In the genomic region with DNA sequence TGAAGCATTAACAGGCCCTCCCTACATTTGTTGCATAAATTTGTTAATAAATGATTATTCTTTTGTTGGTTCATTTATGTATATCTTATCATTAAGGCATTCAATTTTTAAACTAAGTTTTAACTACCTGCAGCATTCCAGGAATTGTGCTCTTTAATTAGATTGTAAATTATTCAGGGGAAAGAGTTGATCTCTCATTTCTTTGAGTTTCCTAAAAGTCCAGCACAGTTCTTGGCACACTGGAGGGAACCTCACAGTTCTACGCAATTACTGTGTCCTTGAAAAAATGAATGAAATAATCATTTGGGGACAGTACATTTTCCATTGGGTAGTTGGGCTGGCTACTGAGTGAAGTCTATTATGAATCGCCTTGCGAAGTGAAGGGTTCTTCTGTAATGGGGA, we compare ENCODE assay signal across 9 cellular contexts. TPM values are rescaled to one million over a fixed set of nuclear protein-coding genes. Genes with fewer than 3 reads are reported as not detected.
DNase-seq lines count a peak whose midpoint lies in the region; ATAC-seq, FAIRE-seq and TF ChIP-seq lines count a peak whose summit lies in the region.
"Had no signal": no experiment of that assay in that cellular context is flagged by ENCODE, and none has a peak within 500 bp of the region (broad histone marks: within the 10 kb centered on the region; RNA-seq: fewer than 3 reads in every experiment).

No MANE protein-coding gene starts in this region.

- CTCF ChIA-PET in activated CD4-positive, alpha-beta memory T cell treated with anti-CD3 and anti-CD28 coated beads for 36 hours (lab: Charles Lee), result interaction anchor here (1.3 kb wide), 2 partner anchors 11 to 54 kb away, joined by 3 read pairs; no protein-coding TSS in a partner anchor

- no peak for FAIRE-seq in small intestine (lab: Jason Lieb, UNC)
- FAIRE-seq: islet of Langerhans had no signal

- POLR2A ChIA-PET in activated CD4-positive, alpha-beta memory T cell treated with anti-CD3 and anti-CD28 coated beads for 36 hours (lab: Charles Lee), result no interaction called here

- TF ChIP-seq CTCF in HFFc6 (IDR thresholded peaks at IDR 0.05) (no peak), brain microvascular endothelial cell (IDR thresholded peaks at IDR 0.05; ENCODE audit: low read depth, low read length, missing control alignments) (no peak), omental fat pad (IDR thresholded peaks at IDR 0.05) (no peak)

- no peak for ATAC-seq in omental fat pad (ENCODE audit: low FRiP score)

- DNase-seq in HFFc6 (no peak), small intestine (no peak), NCI-H2171 (lab: John Stamatoyannopoulos, UW) (no peak), brain microvascular endothelial cell (no peak), omental fat pad (ENCODE audit: low spot score) (no peak)
- no peak for DNase-seq in activated CD4-positive, alpha-beta memory T cell treated with anti-CD3 and anti-CD28 coated beads for 36 hours
- no peak for DNase-seq in activated effector memory CD4-positive, alpha-beta T cell treated with Interleukin-2 at 50 U/mL for 16 hours

- H3K4me1 ChIP-seq in iPS-15b (ENCODE audit: control insufficient read depth, insufficient read depth, low read length) (peaks cover 6% of the 10 kb centered on the region), small intestine (ENCODE audit: control insufficient read depth in 2 of 2, insufficient read depth in 1 of 2, low read depth in 1 of 2, low read length in 1 of 2) (no peaks in the 10 kb centered on the region)

- intact Hi-C loops in activated CD4-positive, alpha-beta memory T cell treated with anti-CD3 and anti-CD28 coated beads for 36 hours (cut with micrococcal nuclease), result loop anchor here (1.0 to 5.0 kb wide), 8 partner anchors 42 to 801 kb away; a partner anchor contains a TSS

- in situ Hi-C loops in brain microvascular endothelial cell (cut with HindIII; ENCODE audit: low pct_ligation_motif_present, low sequenced_read_pairs), result no loop called here

- H3K27ac ChIP-seq in small intestine (ENCODE audit: low read depth in 1 of 2, low read length in 1 of 2) (peak overlapping the region; percentile 27 to 96), brain microvascular endothelial cell (no peak overlapping the region)

- peak overlapping the region; percentile 99 for H3K4me3 Mint-ChIP-seq in HFFc6
- peak overlapping the region; percentile 95 for H3K4me3 Mint-ChIP-seq in activated CD4-positive, alpha-beta memory T cell treated with anti-CD3 and anti-CD28 coated beads for 36 hours

- no peaks in the 10 kb centered on the region; the same call in 1 of the 2 replicates for H3K27me3 Mint-ChIP-seq in HFFc6 (ENCODE audit: insufficient read depth)
- H3K27me3 Mint-ChIP-seq in activated CD4-positive, alpha-beta memory T cell treated with anti-CD3 and anti-CD28 coated beads for 36 hours, result no peaks in the 10 kb centered on the region

- H3K9me3 ChIP-seq in iPS-15b (ENCODE audit: control insufficient read depth, insufficient read depth, low read length), result no peaks in the 10 kb centered on the region
- H3K9me3 ChIP-seq in small intestine (ENCODE audit: control insufficient read depth, low read depth), result no peaks in the 10 kb centered on the region

- peaks cover 8% of the 10 kb centered on the region for H3K27me3 ChIP-seq in iPS-15b (ENCODE audit: control insufficient read depth, insufficient read depth, low read length)
- no peaks in the 10 kb centered on the region for H3K27me3 ChIP-seq in small intestine (ENCODE audit: control insufficient read depth in 2 of 2, insufficient read depth in 2 of 2, low read length in 2 of 2)
- no peaks in the 10 kb centered on the region for H3K27me3 ChIP-seq in brain microvascular endothelial cell (replicated peaks)

- H3K9me3 Mint-ChIP-seq in HFFc6, result no peaks in the 10 kb centered on the region
- no peaks in the 10 kb centered on the region for H3K9me3 Mint-ChIP-seq in activated CD4-positive, alpha-beta memory T cell treated with anti-CD3 and anti-CD28 coated beads for 36 hours

- peaks cover 16% of the 10 kb centered on the region for H3K36me3 Mint-ChIP-seq in HFFc6 (ENCODE audit: low read depth)
- H3K36me3 Mint-ChIP-seq in activated CD4-positive, alpha-beta memory T cell treated with anti-CD3 and anti-CD28 coated beads for 36 hours, result no peaks in the 10 kb centered on the region

- no peak overlapping the region for H3K9ac ChIP-seq in iPS-15b (ENCODE audit: low read depth, low read length)

- H3K4me3 ChIP-seq in iPS-15b (ENCODE audit: low read depth, low read length) (peak overlapping the region; percentile 16), small intestine (ENCODE audit: low read depth in 1 of 2, low read length in 2 of 2) (no peak overlapping the region), brain microvascular endothelial cell (ENCODE audit: low read depth, low read length) (no peak overlapping the region)

- H3K27ac Mint-ChIP-seq in HFFc6, result peak overlapping the region; percentile 99
- peak overlapping the region; percentile 97 for H3K27ac Mint-ChIP-seq in activated CD4-positive, alpha-beta memory T cell treated with anti-CD3 and anti-CD28 coated beads for 36 hours

- 40 to 50% (median 46%) methylated on average over 3 of the region's 3 CpGs for WGBS in small intestine, 3 donors

- H3K4me1 Mint-ChIP-seq in HFFc6 (ENCODE audit: low read depth), result peaks cover 30% of the 10 kb centered on the region
- H3K4me1 Mint-ChIP-seq in activated CD4-positive, alpha-beta memory T cell treated with anti-CD3 and anti-CD28 coated beads for 36 hours (ENCODE audit: low read depth), result peaks cover 27% of the 10 kb centered on the region

- H3K36me3 ChIP-seq in iPS-15b (ENCODE audit: control insufficient read depth, insufficient read depth, low read length) (no peaks in the 10 kb centered on the region), small intestine (ENCODE audit: control insufficient read depth in 2 of 2, insufficient read depth in 2 of 2, low read length in 2 of 2) (no peaks in the 10 kb centered on the region), brain microvascular endothelial cell (replicated peaks) (no peaks in the 10 kb centered on the region)

RNA-seq across cellular contexts. Expression of a gene that starts 0.5 kb away (rescaled TPM):
- total RNA-seq in HFFc6 (2021; fragmentation: NEBNext Ultra II Directional; extraction: Animal tissue kit (Norgen Biotek cat#: 25700)), result 10 to 100 TPM; 42.2 to 44.6 (median 43.5) TPM
- 10 to 100 TPM; 40.8 to 46.8 TPM for total RNA-seq in activated CD4-positive, alpha-beta memory T cell treated with anti-CD3 and anti-CD28 coated beads for 36 hours
- 10 to 100 TPM; 29.1 to 54.6 (median 42.7) TPM for polyA plus RNA-seq in small intestine
- total RNA-seq in omental fat pad, result 100 to 1,000 TPM in 1 of 4 donors, 10 to 100 TPM in 3; 38.3 to 103 (median 52.8) TPM

RNA-seq across cellular contexts. Expression of a gene that starts 33.3 kb away (rescaled TPM):
- under 1 TPM in 1 of 6 experiments, not detected in 5; 0.08 TPM for total RNA-seq in HFFc6 (2021; fragmentation: NEBNext Ultra II Directional; extraction: Animal tissue kit (Norgen Biotek cat#: 25700))
- total RNA-seq in activated CD4-positive, alpha-beta memory T cell treated with anti-CD3 and anti-CD28 coated beads for 36 hours, result not detected
- polyA plus RNA-seq in small intestine, result not detected
- not detected for total RNA-seq in omental fat pad

RNA-seq across cellular contexts. Expression of a gene that starts 53.9 kb away (rescaled TPM):
- total RNA-seq in HFFc6 (2021; fragmentation: NEBNext Ultra II Directional; extraction: Animal tissue kit (Norgen Biotek cat#: 25700)), result 10 to 100 TPM; 19.9 to 24.1 (median 23.7) TPM
- 10 to 100 TPM; 57.0 to 63.5 TPM for total RNA-seq in activated CD4-positive, alpha-beta memory T cell treated with anti-CD3 and anti-CD28 coated beads for 36 hours
- polyA plus RNA-seq in small intestine, result 10 to 100 TPM; 22.7 to 30.0 (median 23.2) TPM
- total RNA-seq in omental fat pad, result 10 to 100 TPM; 17.6 to 41.6 (median 30.6) TPM
